Comparison of ENCODE assay signal across 2 cellular contexts in the genomic region with DNA sequence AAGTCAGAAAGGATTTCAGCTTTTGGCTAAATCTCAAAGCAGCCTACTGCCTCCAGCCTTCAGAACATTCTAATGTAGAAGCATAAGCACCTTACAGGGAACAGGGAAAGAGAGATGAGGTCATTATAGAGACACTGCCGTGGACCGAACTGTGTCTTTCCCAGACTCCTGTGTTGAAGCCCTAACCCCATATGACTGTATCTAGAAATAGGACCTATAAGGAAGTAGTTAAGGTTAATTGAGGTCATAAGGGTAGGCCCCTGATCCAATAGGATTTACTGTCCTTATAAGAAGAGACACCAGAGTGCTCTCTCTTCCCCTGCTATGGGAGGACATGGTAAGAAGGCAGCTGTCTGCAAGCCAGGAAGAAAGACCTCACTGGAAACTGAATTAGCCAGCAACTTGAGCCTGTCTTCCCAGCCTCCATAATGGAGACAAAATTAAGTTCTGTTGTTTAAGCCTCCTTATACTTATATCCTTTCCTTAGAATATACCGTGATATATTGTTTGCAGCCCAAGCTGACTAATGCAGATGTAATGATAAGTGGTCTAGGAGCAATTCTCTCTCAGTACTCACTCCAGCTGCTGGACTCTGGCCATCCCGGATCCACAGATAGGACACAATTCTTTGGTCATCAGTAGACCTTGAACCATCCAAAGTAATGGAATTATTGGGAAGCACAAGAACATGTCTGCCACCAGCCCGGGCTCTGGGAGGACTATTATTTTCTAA.
TF ChIP-seq lines count a peak whose summit lies in the region.

No MANE protein-coding gene starts in this region.

TF ChIP-seq in IMR-90, 13 proteins besides CTCF, POLR2A, EP300 and RAD21 (continued from another document):
- TF ChIP-seq, protein P1, sequence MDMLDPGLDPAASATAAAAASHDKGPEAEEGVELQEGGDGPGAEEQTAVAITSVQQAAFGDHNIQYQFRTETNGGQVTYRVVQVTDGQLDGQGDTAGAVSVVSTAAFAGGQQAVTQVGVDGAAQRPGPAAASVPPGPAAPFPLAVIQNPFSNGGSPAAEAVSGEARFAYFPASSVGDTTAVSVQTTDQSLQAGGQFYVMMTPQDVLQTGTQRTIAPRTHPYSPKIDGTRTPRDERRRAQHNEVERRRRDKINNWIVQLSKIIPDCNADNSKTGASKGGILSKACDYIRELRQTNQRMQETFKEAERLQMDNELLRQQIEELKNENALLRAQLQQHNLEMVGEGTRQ (IDR thresholded peaks at IDR 0.05; ENCODE audit: low read depth, low read length), result no peak
- no peak for TF ChIP-seq FOS (IDR thresholded peaks at IDR 0.05; ENCODE audit: low read depth, low read length)
- TF ChIP-seq, protein P2, sequence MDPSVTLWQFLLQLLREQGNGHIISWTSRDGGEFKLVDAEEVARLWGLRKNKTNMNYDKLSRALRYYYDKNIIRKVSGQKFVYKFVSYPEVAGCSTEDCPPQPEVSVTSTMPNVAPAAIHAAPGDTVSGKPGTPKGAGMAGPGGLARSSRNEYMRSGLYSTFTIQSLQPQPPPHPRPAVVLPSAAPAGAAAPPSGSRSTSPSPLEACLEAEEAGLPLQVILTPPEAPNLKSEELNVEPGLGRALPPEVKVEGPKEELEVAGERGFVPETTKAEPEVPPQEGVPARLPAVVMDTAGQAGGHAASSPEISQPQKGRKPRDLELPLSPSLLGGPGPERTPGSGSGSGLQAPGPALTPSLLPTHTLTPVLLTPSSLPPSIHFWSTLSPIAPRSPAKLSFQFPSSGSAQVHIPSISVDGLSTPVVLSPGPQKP (IDR thresholded peaks at IDR 0.05; ENCODE audit: borderline replicate concordance, low read depth, low read length), result no peak
- no peak for TF ChIP-seq CHD1 (IDR thresholded peaks at IDR 0.05; ENCODE audit: low read depth, low read length)
- no peak for TF ChIP-seq MXI1 (IDR thresholded peaks at IDR 0.05; ENCODE audit: borderline replicate concordance, low read depth, low read length)
- no peak for TF ChIP-seq RFX5 (IDR thresholded peaks at IDR 0.05; ENCODE audit: low read depth, low read length)
- TF ChIP-seq MAFK (IDR thresholded peaks at IDR 0.05; ENCODE audit: low read depth, low read length), result no peak
- no peak for TF ChIP-seq SMC3 (IDR thresholded peaks at IDR 0.05; ENCODE audit: low read depth, low read length)
- no peak for TF ChIP-seq RCOR1 (IDR thresholded peaks at IDR 0.05; ENCODE audit: insufficient replicate concordance, low read length)
- TF ChIP-seq NFE2L2 (IDR thresholded peaks at IDR 0.05; ENCODE audit: low read depth, low read length), result no peak
- TF ChIP-seq BHLHE40 (IDR thresholded peaks at IDR 0.05; ENCODE audit: low read depth, low read length), result no peak
- no peak for TF ChIP-seq MAZ (IDR thresholded peaks at IDR 0.05; ENCODE audit: borderline replicate concordance, low read depth, low read length)

TF ChIP-seq in SK-N-SH treated with all-trans-retinoic acid at 6 μM for 48 hours, 23 proteins besides CTCF, POLR2A, EP300 and RAD21 (continued from another document):
- TF ChIP-seq, protein P3, sequence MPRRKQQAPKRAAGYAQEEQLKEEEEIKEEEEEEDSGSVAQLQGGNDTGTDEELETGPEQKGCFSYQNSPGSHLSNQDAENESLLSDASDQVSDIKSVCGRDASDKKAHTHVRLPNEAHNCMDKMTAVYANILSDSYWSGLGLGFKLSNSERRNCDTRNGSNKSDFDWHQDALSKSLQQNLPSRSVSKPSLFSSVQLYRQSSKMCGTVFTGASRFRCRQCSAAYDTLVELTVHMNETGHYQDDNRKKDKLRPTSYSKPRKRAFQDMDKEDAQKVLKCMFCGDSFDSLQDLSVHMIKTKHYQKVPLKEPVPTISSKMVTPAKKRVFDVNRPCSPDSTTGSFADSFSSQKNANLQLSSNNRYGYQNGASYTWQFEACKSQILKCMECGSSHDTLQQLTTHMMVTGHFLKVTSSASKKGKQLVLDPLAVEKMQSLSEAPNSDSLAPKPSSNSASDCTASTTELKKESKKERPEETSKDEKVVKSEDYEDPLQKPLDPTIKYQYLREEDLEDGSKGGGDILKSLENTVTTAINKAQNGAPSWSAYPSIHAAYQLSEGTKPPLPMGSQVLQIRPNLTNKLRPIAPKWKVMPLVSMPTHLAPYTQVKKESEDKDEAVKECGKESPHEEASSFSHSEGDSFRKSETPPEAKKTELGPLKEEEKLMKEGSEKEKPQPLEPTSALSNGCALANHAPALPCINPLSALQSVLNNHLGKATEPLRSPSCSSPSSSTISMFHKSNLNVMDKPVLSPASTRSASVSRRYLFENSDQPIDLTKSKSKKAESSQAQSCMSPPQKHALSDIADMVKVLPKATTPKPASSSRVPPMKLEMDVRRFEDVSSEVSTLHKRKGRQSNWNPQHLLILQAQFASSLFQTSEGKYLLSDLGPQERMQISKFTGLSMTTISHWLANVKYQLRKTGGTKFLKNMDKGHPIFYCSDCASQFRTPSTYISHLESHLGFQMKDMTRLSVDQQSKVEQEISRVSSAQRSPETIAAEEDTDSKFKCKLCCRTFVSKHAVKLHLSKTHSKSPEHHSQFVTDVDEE (CRISPR knock-in tag; IDR thresholded peaks at IDR 0.05), result no peak
- TF ChIP-seq TOX (CRISPR knock-in tag; IDR thresholded peaks at IDR 0.05; ENCODE audit: borderline replicate concordance), result no peak
- no peak for TF ChIP-seq ZFP30 (CRISPR knock-in tag; IDR thresholded peaks at IDR 0.05)
- TF ChIP-seq, protein P4, sequence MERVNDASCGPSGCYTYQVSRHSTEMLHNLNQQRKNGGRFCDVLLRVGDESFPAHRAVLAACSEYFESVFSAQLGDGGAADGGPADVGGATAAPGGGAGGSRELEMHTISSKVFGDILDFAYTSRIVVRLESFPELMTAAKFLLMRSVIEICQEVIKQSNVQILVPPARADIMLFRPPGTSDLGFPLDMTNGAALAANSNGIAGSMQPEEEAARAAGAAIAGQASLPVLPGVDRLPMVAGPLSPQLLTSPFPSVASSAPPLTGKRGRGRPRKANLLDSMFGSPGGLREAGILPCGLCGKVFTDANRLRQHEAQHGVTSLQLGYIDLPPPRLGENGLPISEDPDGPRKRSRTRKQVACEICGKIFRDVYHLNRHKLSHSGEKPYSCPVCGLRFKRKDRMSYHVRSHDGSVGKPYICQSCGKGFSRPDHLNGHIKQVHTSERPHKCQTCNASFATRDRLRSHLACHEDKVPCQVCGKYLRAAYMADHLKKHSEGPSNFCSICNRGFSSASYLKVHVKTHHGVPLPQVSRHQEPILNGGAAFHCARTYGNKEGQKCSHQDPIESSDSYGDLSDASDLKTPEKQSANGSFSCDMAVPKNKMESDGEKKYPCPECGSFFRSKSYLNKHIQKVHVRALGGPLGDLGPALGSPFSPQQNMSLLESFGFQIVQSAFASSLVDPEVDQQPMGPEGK (CRISPR knock-in tag; IDR thresholded peaks at IDR 0.05; ENCODE audit: borderline replicate concordance), result no peak
- TF ChIP-seq, protein P5, sequence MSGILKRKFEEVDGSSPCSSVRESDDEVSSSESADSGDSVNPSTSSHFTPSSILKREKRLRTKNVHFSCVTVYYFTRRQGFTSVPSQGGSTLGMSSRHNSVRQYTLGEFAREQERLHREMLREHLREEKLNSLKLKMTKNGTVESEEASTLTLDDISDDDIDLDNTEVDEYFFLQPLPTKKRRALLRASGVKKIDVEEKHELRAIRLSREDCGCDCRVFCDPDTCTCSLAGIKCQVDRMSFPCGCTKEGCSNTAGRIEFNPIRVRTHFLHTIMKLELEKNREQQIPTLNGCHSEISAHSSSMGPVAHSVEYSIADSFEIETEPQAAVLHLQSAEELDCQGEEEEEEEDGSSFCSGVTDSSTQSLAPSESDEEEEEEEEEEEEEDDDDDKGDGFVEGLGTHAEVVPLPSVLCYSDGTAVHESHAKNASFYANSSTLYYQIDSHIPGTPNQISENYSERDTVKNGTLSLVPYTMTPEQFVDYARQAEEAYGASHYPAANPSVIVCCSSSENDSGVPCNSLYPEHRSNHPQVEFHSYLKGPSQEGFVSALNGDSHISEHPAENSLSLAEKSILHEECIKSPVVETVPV (CRISPR knock-in tag; IDR thresholded peaks at IDR 0.05), result no peak
- no peak for TF ChIP-seq RARB (CRISPR knock-in tag; IDR thresholded peaks at IDR 0.05)
- TF ChIP-seq, protein P6, sequence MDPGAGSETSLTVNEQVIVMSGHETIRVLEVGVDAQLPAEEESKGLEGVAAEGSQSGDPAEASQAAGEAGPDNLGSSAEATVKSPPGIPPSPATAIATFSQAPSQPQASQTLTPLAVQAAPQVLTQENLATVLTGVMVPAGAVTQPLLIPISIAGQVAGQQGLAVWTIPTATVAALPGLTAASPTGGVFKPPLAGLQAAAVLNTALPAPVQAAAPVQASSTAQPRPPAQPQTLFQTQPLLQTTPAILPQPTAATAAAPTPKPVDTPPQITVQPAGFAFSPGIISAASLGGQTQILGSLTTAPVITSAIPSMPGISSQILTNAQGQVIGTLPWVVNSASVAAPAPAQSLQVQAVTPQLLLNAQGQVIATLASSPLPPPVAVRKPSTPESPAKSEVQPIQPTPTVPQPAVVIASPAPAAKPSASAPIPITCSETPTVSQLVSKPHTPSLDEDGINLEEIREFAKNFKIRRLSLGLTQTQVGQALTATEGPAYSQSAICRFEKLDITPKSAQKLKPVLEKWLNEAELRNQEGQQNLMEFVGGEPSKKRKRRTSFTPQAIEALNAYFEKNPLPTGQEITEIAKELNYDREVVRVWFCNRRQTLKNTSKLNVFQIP (CRISPR knock-in tag; IDR thresholded peaks at IDR 0.05; ENCODE audit: borderline replicate concordance, low read depth), result no peak
